18 cellular contexts compared by ENCODE assay signal in the genomic region with DNA sequence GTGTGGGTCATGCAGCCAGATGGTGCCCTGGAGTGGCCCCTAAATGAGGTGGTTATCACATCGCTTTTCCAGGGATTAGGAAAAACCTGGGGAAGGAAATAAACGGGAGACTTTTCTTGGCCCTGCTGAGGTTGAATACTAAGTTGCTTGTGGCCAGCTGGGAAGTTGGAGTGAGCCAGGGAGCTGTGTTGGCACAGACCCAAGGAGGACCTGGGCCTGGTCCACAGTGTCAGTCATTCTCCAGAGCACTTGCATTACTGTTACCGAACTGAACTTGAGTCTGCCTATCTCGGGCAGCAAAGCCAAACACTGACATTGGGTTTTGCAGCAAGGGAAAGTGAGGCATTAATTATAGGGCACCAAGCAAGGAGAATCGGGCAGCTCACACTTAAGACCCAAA.
DNase-seq lines count a peak whose midpoint lies in the region; ATAC-seq, FAIRE-seq and TF ChIP-seq lines count a peak whose summit lies in the region.
"Had no signal": no experiment of that assay in that cellular context is flagged by ENCODE, and none has a peak within 500 bp of the region (broad histone marks: within the 10 kb centered on the region; RNA-seq: fewer than 3 reads in every experiment).

No MANE protein-coding gene starts in this region.

- ATAC-seq in Right ventricle myocardium inferior (peak; percentile 79), Right ventricle myocardium superior (ENCODE audit: poor library complexity) (peak; percentile 78), left ventricle myocardium superior (peak; percentile 90)
- ATAC-seq: HepG2 had no signal

- no peak for TF ChIP-seq POLR2A in H54 (IDR thresholded peaks at IDR 0.05; ENCODE audit: low read depth, low read length)

- DNase-seq in Right ventricle myocardium inferior (ENCODE audit: missing footprints) (no peak), cardiac septum (ENCODE audit: low spot score) (no peak), Right ventricle myocardium superior (peak; percentile 42), left ventricle myocardium superior (peak; percentile 68), NCI-H1436 treated with DMSO at 0.1 percent for 48 hours (lab: John Stamatoyannopoulos, UW) (no peak), H54 (ENCODE audit: insufficient read length, low spot score) (no peak), osteoblast (ENCODE audit: insufficient read length, low spot score, missing footprints) (no peak)
- DNase-seq: ACHN; CD4-positive, CD25-positive, alpha-beta regulatory T cell; DMS79; EL; GOT3 had no signal

- TF ChIP-seq CTCF in osteoblast (IDR thresholded peaks at IDR 0.05; ENCODE audit: extremely low read depth, low read depth, low read length) = no peak

- no peaks in the 10 kb centered on the region for H3K4me1 ChIP-seq in osteoblast (ENCODE audit: insufficient read depth, low read length)
- H3K4me1 ChIP-seq: HAP-1 had no signal

- no peaks in the 10 kb centered on the region for H3K9me3 ChIP-seq in osteoblast (ENCODE audit: low read depth, low read length)
- H3K9me3 ChIP-seq: HAP-1 had no signal

- H3K4me2 ChIP-seq in osteoblast (ENCODE audit: insufficient read depth, low read length) = no peak overlapping the region
- H3K4me2 ChIP-seq: BLaER1 treated with 17β-estradiol and CSF1 and Interleukin-3, amounts not matched to agents 10 nM and 100 nM had no signal

- H3K79me2 ChIP-seq in osteoblast (ENCODE audit: insufficient read depth, low read length) = no peaks in the 10 kb centered on the region

- intact Hi-C loops in Right ventricle myocardium inferior (cut with DNase I) (no loop called here), cardiac septum (cut with DNase I) (no loop called here), Right ventricle myocardium superior (cut with DNase I) (no loop called here), left ventricle myocardium superior (cut with micrococcal nuclease) (no loop called here)

- no peak overlapping the region for H2AFZ ChIP-seq in osteoblast (ENCODE audit: low read length)

- H4K20me1 ChIP-seq in osteoblast (ENCODE audit: insufficient read depth, low read length) = no peaks in the 10 kb centered on the region
- H4K20me1 ChIP-seq: BLaER1 treated with 17β-estradiol and CSF1 and Interleukin-3, amounts not matched to agents 10 nM and 100 nM had no signal

- no peaks in the 10 kb centered on the region for H3K36me3 ChIP-seq in osteoblast (ENCODE audit: insufficient read depth, low read length)
- H3K36me3 ChIP-seq: BLaER1 treated with 17β-estradiol and CSF1 and Interleukin-3, amounts not matched to agents 10 nM and 100 nM; HAP-1 had no signal

- H3K27ac ChIP-seq in osteoblast (ENCODE audit: low read depth, low read length) = no peak overlapping the region
- H3K27ac ChIP-seq: BLaER1 treated with 17β-estradiol and CSF1 and Interleukin-3, amounts not matched to agents 10 nM and 100 nM had no signal

- FAIRE-seq in H54 (lab: Jason Lieb, UNC) = no peak
- FAIRE-seq: G401.6, GM12891, HepG2, HTR-8/SVneo had no signal

- no peak overlapping the region for H3K4me3 ChIP-seq in osteoblast (ENCODE audit: insufficient read depth, low read length)
- H3K4me3 ChIP-seq: BLaER1 treated with 17β-estradiol and CSF1 and Interleukin-3, amounts not matched to agents 10 nM and 100 nM; HAP-1 had no signal

- H3K27me3 ChIP-seq in osteoblast (ENCODE audit: insufficient read depth, low read length) = no peaks in the 10 kb centered on the region
- H3K27me3 ChIP-seq: BLaER1 treated with 17β-estradiol and CSF1 and Interleukin-3, amounts not matched to agents 10 nM and 100 nM had no signal

Comparison
In these comparisons a context has a peak if more than half of its experiments do, and no peak if none do; other contexts are left out.
1. DNase-seq: peak in Right ventricle myocardium superior (single experiment) and left ventricle myocardium superior (single experiment); none in Right ventricle myocardium inferior (single experiment), cardiac septum (single experiment), NCI-H1436 treated with DMSO at 0.1 percent for 48 hours (single experiment), H54 (single experiment) and osteoblast (single experiment).
2. Peak in every context shown above with its lines, with median percentiles within 50 percentile points of each other: ATAC-seq.